Comparison of ENCODE assay signal across 1 cellular context in the genomic region with DNA sequence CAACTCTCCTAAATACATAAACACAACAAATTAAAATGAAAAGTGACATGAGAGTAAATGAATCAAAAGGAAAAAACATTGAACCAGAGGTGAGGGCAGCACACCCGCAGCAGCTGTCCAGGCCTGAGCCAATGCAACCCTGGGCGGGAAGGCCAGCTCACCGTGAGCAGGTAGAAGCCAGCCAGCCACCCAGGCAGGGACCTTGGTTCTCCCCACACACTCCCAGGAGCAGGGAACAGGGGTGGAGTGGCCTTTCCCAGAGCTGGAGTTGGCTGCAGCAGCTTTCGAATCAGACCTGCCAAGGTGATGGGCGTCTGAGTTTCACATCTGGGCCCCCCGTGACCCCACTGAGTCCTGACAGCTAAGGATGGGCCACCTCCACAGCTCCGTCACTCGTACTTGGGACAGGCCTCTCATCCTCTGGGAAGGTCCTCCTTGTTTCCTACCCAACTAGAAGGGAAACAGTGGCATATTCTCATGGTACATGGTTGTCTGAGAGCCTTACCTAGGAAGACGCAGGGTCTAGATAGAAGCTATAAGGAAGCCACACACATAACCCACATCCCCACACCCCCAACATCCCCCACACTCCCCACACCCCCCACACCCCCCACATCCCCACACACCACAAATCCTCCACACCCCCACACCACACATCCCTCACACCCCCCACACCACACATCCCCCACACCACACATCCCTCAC.
TF ChIP-seq lines count a peak whose summit lies in the region.

No MANE protein-coding gene starts in this region.

TF ChIP-seq in HCT116, 20 proteins besides CTCF, POLR2A, EP300 and RAD21:
- TF ChIP-seq EGR1 (IDR thresholded peaks at IDR 0.05; ENCODE audit: low read depth) (no peak), EZH2phosphoT487 (IDR thresholded peaks at IDR 0.05; ENCODE audit: borderline replicate concordance) (no peak), POLR2AphosphoS5 (IDR thresholded peaks at IDR 0.05; ENCODE audit: low read depth, low read length) (no peak), TCF7L2 (IDR thresholded peaks at IDR 0.05; ENCODE audit: borderline replicate concordance, extremely low read depth, insufficient read depth, insufficient read length) (no peak)
TF ChIP-seq in HCT116: peak in this region for 0.
